Comparison of ENCODE assay signal across 8 cellular contexts in genomic region chr19:36013280-36014028, GRCh38. TPM values are rescaled to one million over a fixed set of nuclear protein-coding genes. Genes with fewer than 3 reads are reported as not detected.
DNase-seq lines count a peak whose midpoint lies in the region; TF ChIP-seq lines count a peak whose summit lies in the region.

No MANE protein-coding gene starts in this region.

- H3K27ac ChIP-seq in ascending aorta, result peak overlapping the region; percentile 74 to 85

- H3K4me3 Mint-ChIP-seq in activated naive CD4-positive, alpha-beta T cell treated with anti-CD3 and anti-CD28 coated beads for 36 hours, result peak overlapping the region; percentile 97
- peak overlapping the region; percentile 99 for H3K4me3 Mint-ChIP-seq in type B pancreatic cell

- DNase-seq in activated naive CD4-positive, alpha-beta T cell treated with anti-CD3 and anti-CD28 coated beads for 36 hours, result peak; percentile 10
- DNase-seq in activated naive CD4-positive, alpha-beta T cell treated with Interleukin-2 at 50 U/mL for 16 hours, result no peak
- DNase-seq in ascending aorta (ENCODE audit: low spot score in 2 of 2), result no peak
- DNase-seq in lower leg skin (ENCODE audit: low spot score in 2 of 2), result no peak
- no peak for DNase-seq in type B pancreatic cell (ENCODE audit: extremely low spot score, unreplicated experiment)
- no peak for DNase-seq in GF-D8 (lab: John Stamatoyannopoulos, UW)
- DNase-seq in NCI-H2029 (lab: John Stamatoyannopoulos, UW), result no peak
- DNase-seq in SHP77 treated with DMSO at 0.1 percent for 48 hours (lab: John Stamatoyannopoulos, UW), result no peak

- no peaks in the 10 kb centered on the region for H3K27me3 ChIP-seq in ascending aorta

- CTCF ChIA-PET in activated naive CD4-positive, alpha-beta T cell treated with anti-CD3 and anti-CD28 coated beads for 36 hours (lab: Charles Lee), result interaction anchor here (0.6 to 1.1 kb wide), 3 partner anchors 64 to 114 kb away, joined by 3 read pairs; no protein-coding TSS in a partner anchor

- peaks cover 31% of the 10 kb centered on the region for H3K4me1 Mint-ChIP-seq in activated naive CD4-positive, alpha-beta T cell treated with anti-CD3 and anti-CD28 coated beads for 36 hours (ENCODE audit: low read depth)
- H3K4me1 Mint-ChIP-seq in type B pancreatic cell (ENCODE audit: unreplicated experiment), result peaks cover 29% of the 10 kb centered on the region

- no peak for TF ChIP-seq POLR2A in lower leg skin (IDR thresholded peaks at IDR 0.05)

- peaks cover 9 to 21% of the 10 kb centered on the region in 2 donors for H3K36me3 ChIP-seq in ascending aorta

- peaks cover 4 to 20% of the 10 kb centered on the region in 2 donors for H3K4me1 ChIP-seq in ascending aorta

- H3K4me3 ChIP-seq in ascending aorta, result peak overlapping the region; percentile 58 to 76
- peak overlapping the region; percentile 59 for H3K4me3 ChIP-seq in lower leg skin (ENCODE audit: low read depth, poor library complexity, severe bottlenecking)

- no peaks in the 10 kb centered on the region for H3K27me3 Mint-ChIP-seq in activated naive CD4-positive, alpha-beta T cell treated with anti-CD3 and anti-CD28 coated beads for 36 hours (ENCODE audit: low read depth)
- no peaks in the 10 kb centered on the region for H3K27me3 Mint-ChIP-seq in type B pancreatic cell

- no peaks in the 10 kb centered on the region for H3K9me3 Mint-ChIP-seq in activated naive CD4-positive, alpha-beta T cell treated with anti-CD3 and anti-CD28 coated beads for 36 hours
- no peaks in the 10 kb centered on the region for H3K9me3 Mint-ChIP-seq in type B pancreatic cell

- peak overlapping the region; percentile 93 for H3K27ac Mint-ChIP-seq in activated naive CD4-positive, alpha-beta T cell treated with anti-CD3 and anti-CD28 coated beads for 36 hours
- H3K27ac Mint-ChIP-seq in type B pancreatic cell, result peak overlapping the region; percentile 92

- TF ChIP-seq CTCF in ascending aorta (IDR thresholded peaks at IDR 0.05) (no peak), lower leg skin (IDR thresholded peaks at IDR 0.05) (no peak), type B pancreatic cell (conservative IDR thresholded peaks at IDR 0.05) (no peak)

- no peaks in the 10 kb centered on the region for H3K9me3 ChIP-seq in ascending aorta

- H3K36me3 Mint-ChIP-seq in activated naive CD4-positive, alpha-beta T cell treated with anti-CD3 and anti-CD28 coated beads for 36 hours (ENCODE audit: low read depth), result peaks cover 5% of the 10 kb centered on the region
- peaks cover 4% of the 10 kb centered on the region for H3K36me3 Mint-ChIP-seq in type B pancreatic cell

- WGBS in lower leg skin, 2 donors, result 27 to 33% methylated on average over 15 of the region's 15 CpGs

- intact Hi-C loops in activated naive CD4-positive, alpha-beta T cell treated with anti-CD3 and anti-CD28 coated beads for 36 hours (cut with micrococcal nuclease), result loop anchor here (1.0 kb wide), 11 partner anchors 18 to 300 kb away; partner anchors contain the start of genes CAPNS1, NFKBID, PROSER3 and PSENEN
- intact Hi-C loops in ascending aorta (cut with DNase I) (loop anchor here (1.0 to 10.0 kb wide), 5 partner anchors 18 to 369 kb away; partner anchors contain the start of genes CLIP3, COX6B1, ETV2 and SDHAF1), lower leg skin (cut with DNase I; ENCODE audit: low total_unique reads) (no loop called here)

RNA-seq across cellular contexts. Expression of gene ALKBH6, which starts 0.6 kb away (rescaled TPM):
- 10 to 100 TPM; 36.9 to 37.8 TPM for total RNA-seq in activated naive CD4-positive, alpha-beta T cell treated with anti-CD3 and anti-CD28 coated beads for 36 hours
- total RNA-seq in ascending aorta (35.3 TPM), lower leg skin (10 to 100 TPM; 11.9 to 37.9 (median 25.0) TPM), type B pancreatic cell (ENCODE audit: low replicate concordance) (17.8 and 24.8 TPM in 2 replicates)

RNA-seq across cellular contexts. Expression of gene SYNE4, which starts 4.8 kb away (rescaled TPM):
- 1 to 10 TPM; 1.1 to 2.1 TPM for total RNA-seq in activated naive CD4-positive, alpha-beta T cell treated with anti-CD3 and anti-CD28 coated beads for 36 hours
- total RNA-seq in ascending aorta (not detected), lower leg skin (1 to 10 TPM in 2 of 4 donors, under 1 TPM in 1, not detected in 1; 0.89 to 5.8 (median 1.8) TPM), type B pancreatic cell (ENCODE audit: low replicate concordance) (8.7 and 14.5 TPM in 2 replicates)

RNA-seq across cellular contexts. Expression of gene SDHAF1, which starts 18.5 kb away (rescaled TPM):
- total RNA-seq in activated naive CD4-positive, alpha-beta T cell treated with anti-CD3 and anti-CD28 coated beads for 36 hours, result 10 to 100 TPM; 13.1 to 13.8 TPM
- total RNA-seq in ascending aorta (107 TPM), lower leg skin (10 to 100 TPM; 51.6 to 83.8 (median 64.4) TPM), type B pancreatic cell (ENCODE audit: low replicate concordance) (16.1 and 17.3 TPM in 2 replicates)

RNA-seq across cellular contexts. Expression of gene CLIP3, which starts 19.2 kb away (rescaled TPM):
- total RNA-seq in activated naive CD4-positive, alpha-beta T cell treated with anti-CD3 and anti-CD28 coated beads for 36 hours, result under 1 TPM in 1 of 2 experiments, not detected in 1; 0.15 TPM
- total RNA-seq in ascending aorta (43.2 TPM), lower leg skin (10 to 100 TPM in 1 of 4 donors, 1 to 10 TPM in 3; 2.1 to 42.3 (median 4.8) TPM), type B pancreatic cell (ENCODE audit: low replicate concordance) (5.6 and 51.1 TPM in 2 replicates)

RNA-seq across cellular contexts. Expression of gene THAP8, which starts 40.6 kb away (rescaled TPM):
- 1 to 10 TPM; 1.1 to 1.2 TPM for total RNA-seq in activated naive CD4-positive, alpha-beta T cell treated with anti-CD3 and anti-CD28 coated beads for 36 hours
- total RNA-seq in ascending aorta (not detected), lower leg skin (10 to 100 TPM in 1 of 4 donors, 1 to 10 TPM in 3; 9.1 to 27.4 (median 9.5) TPM), type B pancreatic cell (ENCODE audit: low replicate concordance) (4.9 and 6.4 TPM in 2 replicates)
